In genomic region chr16:75095204-75095621, GRCh38 we compare ENCODE assay signal across 28 cellular contexts. TPM values are rescaled to one million over a fixed set of nuclear protein-coding genes. Genes with fewer than 3 reads are reported as not detected.
DNase-seq lines count a peak whose midpoint lies in the region; ATAC-seq, FAIRE-seq and TF ChIP-seq lines count a peak whose summit lies in the region.
"Had no signal": no experiment of that assay in that cellular context is flagged by ENCODE, and none has a peak within 500 bp of the region (broad histone marks: within the 10 kb centered on the region; RNA-seq: fewer than 3 reads in every experiment).

No MANE protein-coding gene starts in this region.

- H4K20me1 ChIP-seq in DND-41 (ENCODE audit: insufficient read depth, low read length) = peaks cover 48% of the 10 kb centered on the region
- H4K20me1 ChIP-seq in H1 (replicated peaks in 1 of 2; ENCODE audit: control insufficient read depth in 1 of 2, insufficient read depth in 2 of 2, low read length in 2 of 2) = peaks cover 8 to 20% of the 10 kb centered on the region in 2 experiments

- no peak overlapping the region for H3K9ac ChIP-seq in DND-41 (ENCODE audit: low read depth, low read length)
- no peak overlapping the region for H3K9ac ChIP-seq in H1 (replicated peaks in 1 of 4; ENCODE audit: extremely low read depth in 1 of 4, low read depth in 3 of 4, low read length in 3 of 4)
- H3K9ac ChIP-seq in trophoblast cell (ENCODE audit: low read length) = no peak overlapping the region

- H3K4me3 ChIP-seq in DND-41 (ENCODE audit: low read depth in 1 of 2, low read length in 2 of 2) = no peak overlapping the region
- H3K4me3 ChIP-seq in NB4 (ENCODE audit: low read depth, low read length) = no peak overlapping the region
- H3K4me3 ChIP-seq in H1 (ENCODE audit: extremely low read depth in 1 of 4, insufficient read depth in 2 of 4, low read depth in 3 of 4, low read length in 4 of 4) = no peak overlapping the region
- no peak overlapping the region for H3K4me3 ChIP-seq in trophoblast cell (ENCODE audit: low read depth, low read length)
- no peak overlapping the region for H3K4me3 ChIP-seq in effector memory CD4-positive, alpha-beta T cell (ENCODE audit: insufficient read depth, low read depth, low read length, poor library complexity, severe bottlenecking)
- H3K4me3 ChIP-seq: adrenal gland, esophagus squamous epithelium, gastrocnemius medialis, mucosa of descending colon, tibial nerve had no signal

- TF ChIP-seq POLR2A in NB4 (IDR thresholded peaks at IDR 0.05; ENCODE audit: extremely low read depth, insufficient read length) (no peak), H1 (IDR thresholded peaks at IDR 0.05; ENCODE audit: control extremely low read depth in 1 of 2, low read depth in 2 of 2, low read length in 2 of 2) (no peak)

- no peaks in the 10 kb centered on the region for H3K23me2 ChIP-seq in H1 (ENCODE audit: low read depth, low read length)

- H3K23ac ChIP-seq in H1 (ENCODE audit: insufficient read length) (no peak overlapping the region), trophoblast cell (ENCODE audit: low read length) (no peak overlapping the region)

- no peaks in the 10 kb centered on the region for H3K9me3 ChIP-seq in DND-41 (ENCODE audit: insufficient read depth, low read length, severe bottlenecking)
- no peaks in the 10 kb centered on the region for H3K9me3 ChIP-seq in H1 (ENCODE audit: insufficient read depth in 2 of 2, low read depth in 1 of 2, low read length in 1 of 2)
- peaks cover 2% of the 10 kb centered on the region for H3K9me3 ChIP-seq in trophoblast cell (ENCODE audit: insufficient read depth, low read depth, low read length)
- H3K9me3 ChIP-seq in effector memory CD4-positive, alpha-beta T cell (ENCODE audit: control insufficient read depth, low read length) = no peaks in the 10 kb centered on the region
- H3K9me3 ChIP-seq: adrenal gland, esophagus squamous epithelium, gastrocnemius medialis, mucosa of descending colon, tibial nerve had no signal

- H3K79me1 ChIP-seq in H1 (ENCODE audit: low read depth, low read length) (peaks cover 14% of the 10 kb centered on the region), trophoblast cell (ENCODE audit: low read length) (peaks cover 21% of the 10 kb centered on the region)

- H3K27me3 ChIP-seq in DND-41 (ENCODE audit: insufficient read depth, low read length, poor library complexity) (no peaks in the 10 kb centered on the region), H1 (replicated peaks in 1 of 4; ENCODE audit: control insufficient read depth in 3 of 4, extremely low read depth in 1 of 4, insufficient read depth in 3 of 4, low read length in 3 of 4) (no peaks in the 10 kb centered on the region), trophoblast cell (ENCODE audit: insufficient read depth, low read length) (no peaks in the 10 kb centered on the region)
- H3K27me3 ChIP-seq in effector memory CD4-positive, alpha-beta T cell (replicated peaks; ENCODE audit: control insufficient read depth, insufficient read depth, low read length, poor library complexity, severe bottlenecking) = no peaks in the 10 kb centered on the region
- H3K27me3 ChIP-seq: adrenal gland, brain microvascular endothelial cell, esophagus squamous epithelium, gastrocnemius medialis, tibial nerve had no signal

- CTCF ChIA-PET in H1 (lab: Charles Lee; ENCODE audit: partially characterized antibody) = interaction anchor here (0.6 to 13.7 kb wide), 9 partner anchors 9 to 97 kb away, joined by 3 to 133 read pairs (median 5); no protein-coding TSS in a partner anchor

- peaks cover 59% of the 10 kb centered on the region for H3K36me3 ChIP-seq in DND-41 (ENCODE audit: insufficient read depth, low read length)
- no peaks in the 10 kb centered on the region for H3K36me3 ChIP-seq in H1 (ENCODE audit: control insufficient read depth in 2 of 4, insufficient read depth in 4 of 4, low read length in 3 of 4)
- peaks cover 10 to 12% of the 10 kb centered on the region in 2 experiments for H3K36me3 ChIP-seq in trophoblast cell (ENCODE audit: control insufficient read depth in 1 of 2, insufficient read depth in 2 of 2, low read length in 2 of 2)
- H3K36me3 ChIP-seq in effector memory CD4-positive, alpha-beta T cell (ENCODE audit: control insufficient read depth, insufficient read depth, low read length) = no peaks in the 10 kb centered on the region
- H3K36me3 ChIP-seq: adrenal gland, brain microvascular endothelial cell, gastrocnemius medialis had no signal

- 0 out of 4 replicates have a peak, but pooled peaks of 1 of the 2 experiments have one; percentile 2 for TF ChIP-seq RAD21 in H1 (IDR thresholded peaks at IDR 0.05 in 1 of 2, conservative IDR thresholded peaks at IDR 0.05 in 1 of 2; ENCODE audit: low read depth in 2 of 2, low read length in 2 of 2)

- H4K91ac ChIP-seq in H1 (replicated peaks; ENCODE audit: insufficient read length, low read length) = no peak overlapping the region
- no peak overlapping the region for H4K91ac ChIP-seq in trophoblast cell (ENCODE audit: low read depth, low read length)

- no peak overlapping the region; the same call in 1 of the 2 replicates for H2BK20ac ChIP-seq in H1 (ENCODE audit: low read length)

- H3K79me2 ChIP-seq in DND-41 (ENCODE audit: insufficient read depth, low read length) (peaks cover 98% of the 10 kb centered on the region), H1 (ENCODE audit: control insufficient read depth in 1 of 2, insufficient read depth in 2 of 2, low read length in 2 of 2) (peaks cover 0 to 31% of the 10 kb centered on the region in 2 experiments; a peak in 2 of 4 replicates), trophoblast cell (ENCODE audit: control insufficient read depth, insufficient read depth, low read length, poor library complexity) (peaks cover 12% of the 10 kb centered on the region)

- H2BK5ac ChIP-seq in H1 (ENCODE audit: low read depth, low read length) = peak overlapping the region; percentile 69; the same call in 1 of the 2 replicates
- no peak overlapping the region for H2BK5ac ChIP-seq in trophoblast cell (ENCODE audit: low read depth, low read length, poor library complexity)

- H3K56ac ChIP-seq in H1 (replicated peaks; ENCODE audit: insufficient read length, low read depth, low read length) = no peak overlapping the region

- ATAC-seq in DND-41 (ENCODE audit: insufficient read depth, low read depth) = no peak
- no peak for ATAC-seq in GM18502 (IDR thresholded peaks at IDR 0.05; ENCODE audit: poor library complexity, unreplicated experiment)
- ATAC-seq: effector memory CD8-positive, alpha-beta T cell; gastrocnemius medialis; left ventricle myocardium superior; mucosa of descending colon had no signal

- no peak overlapping the region for H2AFZ ChIP-seq in DND-41 (ENCODE audit: low read depth, low read length)
- H2AFZ ChIP-seq in H1 (ENCODE audit: low read length) = no peak overlapping the region
- H2AFZ ChIP-seq in trophoblast cell (ENCODE audit: insufficient read depth, low read length, poor library complexity) = no peak overlapping the region

- WGBS in H1 (ENCODE audit: extremely low coverage in 1 of 2, insufficient coverage in 1 of 2, insufficient read length in 1 of 2, insufficient replicate concordance in 2 of 2, low coverage in 1 of 2, low lambda C conversion rate in 2 of 2, missing lambda C conversion rate in 1 of 2), 2 experiments = 87% methylated on average over 11 of the region's 14 CpGs; no CpG with 5 or more reads in 1 of the 2 experiments
- WGBS in trophoblast cell (ENCODE audit: extremely low coverage, insufficient coverage, insufficient read length) = no CpG with 5 or more reads among the region's 14 CpGs

- POLR2A ChIA-PET in H1 (lab: Charles Lee; ENCODE audit: partially characterized antibody) = interaction anchor here (1.0 to 1.6 kb wide), 3 partner anchors 14 to 16 kb away, joined by 3 to 5 read pairs (median 4); no protein-coding TSS in a partner anchor

- TF ChIP-seq CTCF in DND-41 (IDR thresholded peaks at IDR 0.05; ENCODE audit: borderline replicate concordance, extremely low read depth, low read length, poor library complexity, severe bottlenecking) = peak; percentile 18
- no peak for TF ChIP-seq CTCF in NB4 (IDR thresholded peaks at IDR 0.05; ENCODE audit: low read depth, low read length)
- TF ChIP-seq CTCF in H1 (IDR thresholded peaks at IDR 0.05; ENCODE audit: control extremely low read depth in 1 of 3, insufficient read depth in 1 of 3, low read depth in 1 of 3, low read length in 3 of 3) = peak; percentile 8 to 33 (median 21); a peak in 2 of 4 replicates

- H4K12ac ChIP-seq in trophoblast cell (ENCODE audit: low read depth, low read length) = no peak overlapping the region

- H4K8ac ChIP-seq in H1 (ENCODE audit: extremely low read depth, insufficient read depth, low read length) (no peak overlapping the region), trophoblast cell (ENCODE audit: low read depth, low read length) (no peak overlapping the region)

- H3K14ac ChIP-seq in H1 (ENCODE audit: insufficient read length) = no peak overlapping the region
- H3K14ac ChIP-seq in trophoblast cell (ENCODE audit: low read length) = no peak overlapping the region

- H2BK12ac ChIP-seq in H1 (ENCODE audit: low read depth, low read length) (no peak overlapping the region), trophoblast cell (ENCODE audit: low read length) (no peak overlapping the region)

- no peak overlapping the region for H3K4me2 ChIP-seq in DND-41 (ENCODE audit: insufficient read depth, low read length)
- H3K4me2 ChIP-seq in H1 (ENCODE audit: insufficient read depth in 1 of 2, low read depth in 2 of 2, low read length in 2 of 2) = no peak overlapping the region
- no peak overlapping the region for H3K4me2 ChIP-seq in trophoblast cell (ENCODE audit: low read length)

- no peak overlapping the region for H4K5ac ChIP-seq in H1 (ENCODE audit: insufficient read length, low read depth, low read length)

- H3K4ac ChIP-seq in H1 (replicated peaks; ENCODE audit: insufficient read length, low read depth, low read length) (no peak overlapping the region), trophoblast cell (ENCODE audit: low read depth, low read length) (no peak overlapping the region)

- peak overlapping the region; percentile 96 for H3K27ac ChIP-seq in DND-41 (ENCODE audit: low read length)
- H3K27ac ChIP-seq in H1 (ENCODE audit: low read depth, low read length) = no peak overlapping the region
- H3K27ac ChIP-seq in trophoblast cell (ENCODE audit: low read depth, low read length) = no peak overlapping the region
- H3K27ac ChIP-seq in effector memory CD4-positive, alpha-beta T cell (ENCODE audit: insufficient read depth, low read length, poor library complexity, severe bottlenecking) = no peak overlapping the region
- H3K27ac ChIP-seq: adrenal gland, brain microvascular endothelial cell, gastrocnemius medialis, tibial nerve had no signal

- H3K18ac ChIP-seq in H1 (ENCODE audit: extremely low read depth, low read length) (peak overlapping the region; percentile 39; the same call in 1 of the 2 replicates), trophoblast cell (ENCODE audit: low read length) (peak overlapping the region; percentile 36)

- peak overlapping the region; percentile 53; the same call in 1 of the 2 replicates for H2BK15ac ChIP-seq in H1 (ENCODE audit: low read length)

- peaks cover 78% of the 10 kb centered on the region for H3K4me1 ChIP-seq in DND-41 (ENCODE audit: insufficient read depth, low read length)
- H3K4me1 ChIP-seq in H1 (replicated peaks in 1 of 4; ENCODE audit: control insufficient read depth in 3 of 4, insufficient read depth in 4 of 4, low read length in 3 of 4) = peaks cover 15 to 47% (median 33%) of the 10 kb centered on the region in 4 experiments
- H3K4me1 ChIP-seq in trophoblast cell (ENCODE audit: control insufficient read depth in 1 of 2, insufficient read depth in 2 of 2, low read length in 2 of 2) = peaks cover 36 to 57% of the 10 kb centered on the region in 2 experiments
- peaks cover 32% of the 10 kb centered on the region for H3K4me1 ChIP-seq in effector memory CD4-positive, alpha-beta T cell (ENCODE audit: control insufficient read depth, insufficient read depth, low read length, poor library complexity, severe bottlenecking)

- H2AK5ac ChIP-seq in H1 (ENCODE audit: low read depth, low read length) = peak overlapping the region; percentile 88; the same call in 1 of the 2 replicates
- no peak overlapping the region for H2AK5ac ChIP-seq in trophoblast cell (ENCODE audit: low read length)

- TF ChIP-seq EP300 in H1 (IDR thresholded peaks at IDR 0.05; ENCODE audit: borderline replicate concordance in 1 of 2, low read depth in 2 of 2, low read length in 2 of 2) = no peak

- DNase-seq in DND-41 = no peak
- peak; percentile 62 for DNase-seq in NB4 (ENCODE audit: low read depth)
- DNase-seq in H1 (ENCODE audit: low read depth in 1 of 2, low spot score in 2 of 2) = no peak
- no peak for DNase-seq in trophoblast cell
- DNase-seq in MV-4-11 (lab: John Stamatoyannopoulos, UW) = no peak
- DNase-seq in effector memory CD4-positive, alpha-beta T cell = no peak
- DNase-seq in SHP77 treated with DMSO at 0.1 percent for 48 hours (lab: John Stamatoyannopoulos, UW) = no peak
- DNase-seq: activated CD4-positive, alpha-beta memory T cell treated with anti-CD3 and anti-CD28 coated beads, Interleukin-2, amount 10 ng/mL, durations not matched to agents 7 days and 5 days; activated naive CD4-positive, alpha-beta T cell treated with Interleukin-2 at 50 U/mL for 16 hours; adrenal gland; brain microvascular endothelial cell; CD4-positive, alpha-beta T cell; effector memory CD8-positive, alpha-beta T cell; esophagus squamous epithelium; gastrocnemius medialis; hippocampal formation; immature natural killer cell; left ventricle myocardium superior; NCI-H1092 treated with DMSO at 0.1 percent for 48 hours; NCI-H2029 treated with DMSO at 0.1 percent for 48 hours; NCI-H345; NCI-H774; T-helper 9 cell had no signal

- H2BK120ac ChIP-seq in H1 (replicated peaks; ENCODE audit: low read depth, low read length) = no peak overlapping the region
- no peak overlapping the region for H2BK120ac ChIP-seq in trophoblast cell (ENCODE audit: insufficient read depth, low read length, poor library complexity)

- FAIRE-seq in H1 (lab: Jason Lieb, UNC) = no peak
- FAIRE-seq: colon had no signal

RNA-seq across cellular contexts. Expression of gene LDHD, which starts 21.4 kb away (rescaled TPM):
- total RNA-seq in H1 (2021; fragmentation: NEBNext Ultra II Directional; extraction: Animal tissue kit (Norgen Biotek cat#: 25700)) = 14.7 and 14.9 TPM in 2 replicates
- polyA plus RNA-seq in H1 (2011; rRNA removed) = 18.2 and 43.1 TPM in 2 replicates
- polyA plus RNA-seq in H1 (2011; cell fraction: cytosol; rRNA removed) = 35.2 TPM
- polyA plus RNA-seq in H1 (2011; cell fraction: nucleus; rRNA removed) = 71.5 TPM
- polyA plus RNA-seq in H1 (2012, experiment 1 of 2) = 7.7 to 14.3 TPM (median 11.1 TPM) in 4 replicates
- 8.7 TPM for polyA plus RNA-seq in H1 (2012, experiment 2 of 2)
- polyA plus RNA-seq in H1 (2013, experiment 1 of 2) = 1.8 TPM
- polyA plus RNA-seq in H1 (2013, experiment 2 of 2) = 1.2 TPM
- 6.8 and 8.6 TPM in 2 replicates for polyA minus RNA-seq in H1 (2011; rRNA and poly(A)+ RNA removed)
- polyA minus RNA-seq in H1 (2011; cell fraction: cytosol; rRNA and poly(A)+ RNA removed) = 18.0 TPM
- 38.5 TPM for polyA minus RNA-seq in H1 (2011; cell fraction: nucleus; rRNA and poly(A)+ RNA removed)
- polyA plus RNA-seq in trophoblast cell (2013) = 0.08 and 0.15 TPM in 2 replicates
- total RNA-seq: CD4-positive, alpha-beta T cell had no signal
- polyA plus RNA-seq: neural cell had no signal

RNA-seq across cellular contexts. Expression of gene ZFP1, which starts 53.1 kb away (rescaled TPM):
- 11.2 and 12.2 TPM in 2 replicates for total RNA-seq in H1 (2021; fragmentation: NEBNext Ultra II Directional; extraction: Animal tissue kit (Norgen Biotek cat#: 25700))
- 2.2 and 4.0 TPM in 2 replicates for polyA plus RNA-seq in H1 (2011; rRNA removed)
- polyA plus RNA-seq in H1 (2011; cell fraction: cytosol; rRNA removed) = 4.0 TPM
- 4.3 TPM for polyA plus RNA-seq in H1 (2011; cell fraction: nucleus; rRNA removed)
- 5.4 to 6.7 TPM (median 5.6 TPM) in 4 replicates for polyA plus RNA-seq in H1 (2012, experiment 1 of 2)
- 0.64 TPM for polyA plus RNA-seq in H1 (2012, experiment 2 of 2)
- polyA plus RNA-seq in H1 (2013, experiment 1 of 2) = 5.5 TPM
- 5.5 TPM for polyA plus RNA-seq in H1 (2013, experiment 2 of 2)
- polyA minus RNA-seq in H1 (2011; rRNA and poly(A)+ RNA removed) = 9.4 and 15.2 TPM in 2 replicates
- polyA minus RNA-seq in H1 (2011; cell fraction: cytosol; rRNA and poly(A)+ RNA removed) = 12.6 TPM
- 19.2 TPM for polyA minus RNA-seq in H1 (2011; cell fraction: nucleus; rRNA and poly(A)+ RNA removed)
- polyA plus RNA-seq in trophoblast cell (2013) = 8.6 and 8.7 TPM in 2 replicates
